ENCODE assay signal across 8 cellular contexts in the genomic region with DNA sequence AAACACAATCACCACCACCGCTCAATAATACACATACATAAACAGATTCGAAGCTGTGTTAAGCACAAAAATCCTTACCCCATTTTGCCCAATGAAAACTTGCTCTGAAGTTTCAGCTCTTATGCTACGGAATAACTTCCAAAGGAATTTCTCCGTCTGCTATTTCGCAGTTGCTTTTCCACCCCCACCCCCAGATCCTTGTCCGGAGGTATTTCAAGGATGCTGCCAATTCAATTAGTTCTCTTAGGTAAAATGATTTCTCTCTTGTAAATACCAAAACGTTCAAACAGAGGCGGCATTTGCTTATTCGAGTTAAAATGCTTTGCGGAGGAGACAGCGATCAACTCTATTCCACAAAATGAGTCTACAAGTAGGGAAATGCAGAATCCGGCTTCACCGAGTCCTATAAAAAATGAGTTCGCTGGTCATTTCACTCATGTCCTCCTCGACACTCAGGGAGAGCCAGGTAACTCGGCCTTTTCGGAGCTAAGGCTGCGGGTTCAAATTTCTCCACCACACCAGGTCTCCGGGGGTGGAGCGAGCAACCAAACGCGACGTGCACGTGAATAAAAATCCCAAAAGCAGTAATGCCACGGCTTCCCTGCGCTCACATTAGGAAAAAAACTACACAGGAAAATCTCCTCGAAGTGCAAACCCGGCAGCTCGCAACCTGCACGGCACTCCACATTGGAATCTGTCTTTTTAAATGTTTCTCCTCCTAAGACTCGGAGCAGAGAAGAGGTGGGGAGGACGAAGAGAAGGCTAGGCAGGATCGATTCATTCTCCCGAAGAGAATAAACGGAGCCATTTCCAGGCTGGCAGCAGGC. TPM values are rescaled to one million over a fixed set of nuclear protein-coding genes. Genes with fewer than 3 reads are reported as not detected.
DNase-seq lines count a peak whose midpoint lies in the region; ATAC-seq and TF ChIP-seq lines count a peak whose summit lies in the region.

No MANE protein-coding gene starts in this region.

- H3K27me3 Mint-ChIP-seq in naive thymus-derived CD8-positive, alpha-beta T cell: peaks cover 0 to 29% (median 14%) of the 10 kb centered on the region in 5 donors

- peak overlapping the region; percentile 79 to 99 (median 86) for H3K4me3 Mint-ChIP-seq in naive thymus-derived CD8-positive, alpha-beta T cell

- no peak for ATAC-seq in naive thymus-derived CD8-positive, alpha-beta T cell
- ATAC-seq in GM21360 (IDR thresholded peaks at IDR 0.05; ENCODE audit: unreplicated experiment): no peak

- DNase-seq in BJ (ENCODE audit: low read depth) (no peak), GM20000 (ENCODE audit: low spot score) (peak; percentile 31), SK-MEL-5 (ENCODE audit: low read depth, low spot score) (peak; percentile 7), GF-D8 (lab: John Stamatoyannopoulos, UW) (no peak), NCI-H1436 (lab: John Stamatoyannopoulos, UW) (no peak)
- DNase-seq in naive thymus-derived CD8-positive, alpha-beta T cell: peak in 4 of 10 donors; percentile 6 to 23 (median 20)

- no peaks in the 10 kb centered on the region for H3K9me3 Mint-ChIP-seq in naive thymus-derived CD8-positive, alpha-beta T cell

- CTCF ChIA-PET in BJ (lab: Yijun Ruan, JAX): interaction anchor here (1.0 to 2.3 kb wide), 7 partner anchors 13 to 492 kb away, joined by 3 to 7 read pairs (median 5); no protein-coding TSS in a partner anchor

- peaks cover 0 to 2% (median 0%) of the 10 kb centered on the region in 3 donors for H3K36me3 Mint-ChIP-seq in naive thymus-derived CD8-positive, alpha-beta T cell

- peaks cover 19 to 45% (median 37%) of the 10 kb centered on the region in 4 donors for H3K4me1 Mint-ChIP-seq in naive thymus-derived CD8-positive, alpha-beta T cell

- peak overlapping the region; percentile 76 for H3K4me3 ChIP-seq in BJ (ENCODE audit: low read depth, low read length)
- peak overlapping the region; percentile 96 for H3K4me3 ChIP-seq in endocrine pancreas (ENCODE audit: control insufficient read depth, insufficient read depth, low read length)

- H3K36me3 ChIP-seq in BJ (ENCODE audit: control insufficient read depth, insufficient read depth, low read length): no peaks in the 10 kb centered on the region
- H3K36me3 ChIP-seq in endocrine pancreas (ENCODE audit: control insufficient read depth, insufficient read depth, low read length): no peaks in the 10 kb centered on the region

- peak overlapping the region; percentile 55 for H3K9ac ChIP-seq in endocrine pancreas (ENCODE audit: control insufficient read depth, insufficient read depth, low read length)

- no peaks in the 10 kb centered on the region for H3K9me3 ChIP-seq in endocrine pancreas (ENCODE audit: control insufficient read depth, low read length)

- H3K27ac Mint-ChIP-seq in naive thymus-derived CD8-positive, alpha-beta T cell: peak overlapping the region in 9 of 10 donors; percentile 54 to 90 (median 80)

- POLR2A ChIA-PET in BJ (lab: Charles Lee): interaction anchor here (0.6 kb wide), 1 partner anchor 366 kb away, joined by 6 read pairs; no protein-coding TSS in a partner anchor
- POLR2A ChIA-PET in naive thymus-derived CD8-positive, alpha-beta T cell (lab: Charles Lee): interaction anchor here (0.6 to 1.2 kb wide), 2 partner anchors 608 to 639 kb away, joined by 3 to 5 read pairs; no protein-coding TSS in a partner anchor

- no peaks in the 10 kb centered on the region for H3K27me3 ChIP-seq in BJ (ENCODE audit: control insufficient read depth, insufficient read depth, low read length)
- no peaks in the 10 kb centered on the region for H3K27me3 ChIP-seq in endocrine pancreas (ENCODE audit: control insufficient read depth, insufficient read depth, low read length)

- in situ Hi-C loops in SK-MEL-5 (cut with HindIII; ENCODE audit: low pct_unique_long_range_greater_than_20kb, low sequenced_read_pairs): no loop called here

- no peaks in the 10 kb centered on the region for H3K4me1 ChIP-seq in endocrine pancreas (ENCODE audit: control insufficient read depth, insufficient read depth, low read length)

- TF ChIP-seq CTCF in BJ (IDR thresholded peaks at IDR 0.05; ENCODE audit: insufficient read depth, low read depth, low read length) (no peak), GM20000 (IDR thresholded peaks at IDR 0.05; ENCODE audit: extremely low read depth, missing control alignments) (no peak)

RNA-seq across cellular contexts. Expression of a gene that starts 1.0 kb away (rescaled TPM):
- polyA plus RNA-seq in BJ (2011; rRNA removed): 1.2 and 2.6 TPM in 2 replicates
- 2.2 and 2.9 TPM in 2 replicates for polyA minus RNA-seq in BJ (2011; rRNA and poly(A)+ RNA removed)
- total RNA-seq in SK-MEL-5 (2014; rRNA removed; shearing (Covaris generic)): 12.6 and 13.7 TPM in 2 replicates
- polyA plus RNA-seq in SK-MEL-5 (2015; cell fraction: cytosol; rRNA removed): 7.5 and 10.0 TPM in 2 replicates
- polyA plus RNA-seq in SK-MEL-5 (2015; cell fraction: nucleus; rRNA removed): 2.6 and 2.8 TPM in 2 replicates
- 1 to 10 TPM; 3.4 to 5.4 TPM for total RNA-seq in naive thymus-derived CD8-positive, alpha-beta T cell
- 1 to 10 TPM in 2 of 3 donors, under 1 TPM in 1; 0.70 to 3.3 (median 2.5) TPM for polyA plus RNA-seq in naive thymus-derived CD8-positive, alpha-beta T cell

Comparison
In these comparisons a context has a peak if more than half of its experiments do, and no peak if none do; other contexts are left out.
1. DNase-seq: peak in GM20000 (single experiment) and SK-MEL-5 (single experiment); none in BJ (single experiment), GF-D8 (single experiment) and NCI-H1436 (single experiment).